In genomic region chr14:91963465-91963864, GRCh38 we compare ENCODE assay signal across 22 cellular contexts.
"Had no signal": no experiment of that assay in that cellular context is flagged by ENCODE, and none has a peak within 500 bp of the region (broad histone marks: within the 10 kb centered on the region; RNA-seq: fewer than 3 reads in every experiment).

No MANE protein-coding gene starts in this region.

- H3K4me1 ChIP-seq: prostate gland, SJSA1, vagina had no signal

- H3K9me3 ChIP-seq: mucosa of descending colon, prostate gland, SJSA1, vagina had no signal

- H3K27me3 ChIP-seq: SJSA1, vagina had no signal

- H3K36me3 ChIP-seq: prostate gland had no signal

- H3K4me3 ChIP-seq: lung, mucosa of descending colon, prostate gland, SJSA1, vagina had no signal

- H3K4me3 Mint-ChIP-seq: activated CD8-positive, alpha-beta T cell treated with anti-CD3 and anti-CD28 coated beads for 36 hours; activated naive CD8-positive, alpha-beta T cell treated with anti-CD3 and anti-CD28 coated beads, Interleukin-2, amount 10 ng/mL, durations not matched to agents 7 days and 5 days; activated T-cell treated with anti-CD3 and anti-CD28 coated beads, Interleukin-2, amount 50 U/mL, for 72 hours; central memory CD8-positive, alpha-beta T cell; dendritic cell treated with granulocyte-macrophage colony-stimulating factor and Interleukin-4, amounts not matched to agents 40 ng/mL and 50 ng/mL, for 4 days; effector memory CD8-positive, alpha-beta T cell; natural killer cell; T-cell had no signal

- H3K27ac Mint-ChIP-seq: activated CD8-positive, alpha-beta T cell treated with anti-CD3 and anti-CD28 coated beads for 36 hours; activated naive CD8-positive, alpha-beta T cell treated with anti-CD3 and anti-CD28 coated beads, Interleukin-2, amount 10 ng/mL, durations not matched to agents 7 days and 5 days; activated T-cell treated with anti-CD3 and anti-CD28 coated beads, Interleukin-2, amount 50 U/mL, for 72 hours; dendritic cell treated with granulocyte-macrophage colony-stimulating factor and Interleukin-4, amounts not matched to agents 40 ng/mL and 50 ng/mL, for 4 days; effector memory CD8-positive, alpha-beta T cell; natural killer cell; T-cell had no signal

- H3K9me3 Mint-ChIP-seq: activated CD8-positive, alpha-beta T cell treated with anti-CD3 and anti-CD28 coated beads for 36 hours; activated naive CD8-positive, alpha-beta T cell treated with anti-CD3 and anti-CD28 coated beads, Interleukin-2, amount 10 ng/mL, durations not matched to agents 7 days and 5 days; activated T-cell treated with anti-CD3 and anti-CD28 coated beads, Interleukin-2, amount 50 U/mL, for 72 hours; central memory CD8-positive, alpha-beta T cell; dendritic cell treated with granulocyte-macrophage colony-stimulating factor and Interleukin-4, amounts not matched to agents 40 ng/mL and 50 ng/mL, for 4 days; effector memory CD8-positive, alpha-beta T cell; natural killer cell; T-cell had no signal

- DNase-seq: activated CD4-positive, alpha-beta T cell treated with anti-CD3 and anti-CD28 coated beads for 4 hours; activated CD8-positive, alpha-beta memory T cell treated with anti-CD3 and anti-CD28 coated beads, Interleukin-2, amount 50 U/mL, for 4 hours; activated CD8-positive, alpha-beta T cell treated with anti-CD3 and anti-CD28 coated beads for 36 hours; activated gamma-delta T cell treated with Interleukin-2 at 50 U/mL for 16 hours; activated naive CD8-positive, alpha-beta T cell treated with anti-CD3 and anti-CD28 coated beads, Interleukin-2, amount 10 ng/mL, durations not matched to agents 7 days and 5 days; activated T-cell treated with anti-CD3 and anti-CD28 coated beads, Interleukin-2, amount 50 U/mL, for 72 hours; effector memory CD8-positive, alpha-beta T cell; erythroblast; hippocampal formation; mucosa of descending colon; natural killer cell; nucleus accumbens; stimulated activated CD4-positive, alpha-beta T cell treated with anti-CD3 and anti-CD28 coated beads, Interleukin-4, amount 100 ng/mL, for 4 hours; T-cell; T1000 had no signal

- H3K27ac ChIP-seq: prostate gland, SJSA1, vagina had no signal

- H3K27me3 Mint-ChIP-seq: activated CD8-positive, alpha-beta T cell treated with anti-CD3 and anti-CD28 coated beads for 36 hours; activated naive CD8-positive, alpha-beta T cell treated with anti-CD3 and anti-CD28 coated beads, Interleukin-2, amount 10 ng/mL, durations not matched to agents 7 days and 5 days; central memory CD8-positive, alpha-beta T cell; effector memory CD8-positive, alpha-beta T cell; T-cell had no signal

- FAIRE-seq: astrocyte had no signal
